In genomic region chr11:3127706-3128355, GRCh38 we compare ENCODE assay signal across 1 cellular context.
TF ChIP-seq lines count a peak whose summit lies in the region.

No MANE protein-coding gene starts in this region.

TF ChIP-seq in GM23338, 12 proteins besides CTCF, POLR2A, EP300 and RAD21 (continued from another document):
- TF ChIP-seq REST (IDR thresholded peaks at IDR 0.05; ENCODE audit: unreplicated experiment) (no peak), STAT1 (IDR thresholded peaks at IDR 0.05; ENCODE audit: unreplicated experiment) (no peak), ZNF331 (CRISPR knock-in tag; IDR thresholded peaks at IDR 0.05; ENCODE audit: low read depth) (no peak), CREB1 (CRISPR knock-in tag; IDR thresholded peaks at IDR 0.05; ENCODE audit: low read depth) (no peak), JUNB (IDR thresholded peaks at IDR 0.05; ENCODE audit: unreplicated experiment) (no peak), NANOG (IDR thresholded peaks at IDR 0.05; ENCODE audit: borderline replicate concordance) (no peak), ZNF462 (CRISPR knock-in tag; IDR thresholded peaks at IDR 0.05) (no peak), ETS1 (IDR thresholded peaks at IDR 0.05) (no peak), EZH2 (IDR thresholded peaks at IDR 0.05; ENCODE audit: low read depth, unreplicated experiment) (no peak)
TF ChIP-seq in GM23338: peak in this region for 0.
